ENCODE assay signal across 27 cellular contexts in genomic region chr13:41034862-41035261, GRCh38. TPM values are rescaled to one million over a fixed set of nuclear protein-coding genes. Genes with fewer than 3 reads are reported as not detected.
DNase-seq lines count a peak whose midpoint lies in the region; ATAC-seq, FAIRE-seq and TF ChIP-seq lines count a peak whose summit lies in the region.
"Had no signal": no experiment of that assay in that cellular context is flagged by ENCODE, and none has a peak within 500 bp of the region (broad histone marks: within the 10 kb centered on the region; RNA-seq: fewer than 3 reads in every experiment).

No MANE protein-coding gene starts in this region.

- DNase-seq in CD14-positive monocyte (ENCODE audit: low spot score) (no peak), GM12891 (ENCODE audit: insufficient read length, low spot score) (no peak), WTC11 (ENCODE audit: low spot score) (no peak), glomerular visceral epithelial cell (ENCODE audit: extremely low spot score) (peak; percentile 28)
- DNase-seq: activated CD4-positive, alpha-beta T cell treated with anti-CD3 and anti-CD28 coated beads for 48 hours; activated CD8-positive, alpha-beta memory T cell treated with anti-CD3 and anti-CD28 coated beads, Interleukin-2, amount 50 U/mL, for 48 hours; activated effector memory CD4-positive, alpha-beta T cell treated with Interleukin-2 at 50 U/mL for 16 hours; CD8-positive, alpha-beta memory T cell; DMS79; endodermal cell; mesenchymal stem cell; NCI-H1105 treated with DMSO at 0.1 percent for 48 hours; NCI-H748 treated with DMSO at 0.1 percent for 48 hours; occipital lobe; PC-3; SHP77 treated with DMSO at 0.1 percent for 48 hours; spleen; stimulated activated CD4-positive, alpha-beta T cell treated with anti-CD3 and anti-CD28 coated beads, Interleukin-4, amount 100 ng/mL, for 1 hour; stimulated activated naive CD8-positive, alpha-beta T cell treated with anti-CD3 and anti-CD28 coated beads, Interleukin-15, Interleukin-2, amounts not matched to agents 100 U/mL and 50 U/mL, for 24 hours; tibial artery had no signal

- H3K27ac Mint-ChIP-seq in CD14-positive monocyte, result peak overlapping the region; percentile 47 to 92 (median 85)
- H3K27ac Mint-ChIP-seq in WTC11, result 0 out of 2 replicates have a peak overlapping the region, but pooled peaks have one; percentile 52
- H3K27ac Mint-ChIP-seq: brain, endodermal cell had no signal

- ATAC-seq in WTC11 (no peak), GM18873 (IDR thresholded peaks at IDR 0.05; ENCODE audit: low FRiP score, unreplicated experiment) (no peak), GM21381 (IDR thresholded peaks at IDR 0.05; ENCODE audit: unreplicated experiment) (no peak), HG02798 (IDR thresholded peaks at IDR 0.05; ENCODE audit: poor library complexity, unreplicated experiment) (no peak), HG02884 (IDR thresholded peaks at IDR 0.05; ENCODE audit: unreplicated experiment) (no peak)
- ATAC-seq: PC-3; stimulated activated naive CD8-positive, alpha-beta T cell treated with anti-CD3 and anti-CD28 coated beads, Interleukin-15, Interleukin-2, amounts not matched to agents 100 U/mL and 50 U/mL, for 24 hours had no signal

- H3K9me3 Mint-ChIP-seq in CD14-positive monocyte (no peaks in the 10 kb centered on the region), WTC11 (peaks cover 9% of the 10 kb centered on the region)
- H3K9me3 Mint-ChIP-seq: CD8-positive, alpha-beta memory T cell had no signal

- no peak for TF ChIP-seq POLR2A in GM12891 (IDR thresholded peaks at IDR 0.05; ENCODE audit: low read depth, low read length)

- CTCF ChIA-PET in WTC11 (lab: Charles Lee), result no interaction called here

- H3K4me3 Mint-ChIP-seq in CD14-positive monocyte (peak overlapping the region in 1 of 2 donors; percentile 5), WTC11 (no peak overlapping the region)
- H3K4me3 Mint-ChIP-seq: brain; CD8-positive, alpha-beta memory T cell; endodermal cell had no signal

- FAIRE-seq in GM12891 (lab: Jason Lieb, UNC), result peak; percentile 59
- FAIRE-seq: colon, GM12892 had no signal

- TF ChIP-seq CTCF in CD14-positive monocyte (IDR thresholded peaks at IDR 0.05) (no peak), WTC11 (IDR thresholded peaks at IDR 0.05) (no peak)

- H3K36me3 Mint-ChIP-seq in CD14-positive monocyte (peaks cover 6 to 10% of the 10 kb centered on the region in 2 donors), WTC11 (peaks cover 2% of the 10 kb centered on the region; the same call in 1 of the 2 replicates)

- H3K4me1 Mint-ChIP-seq in CD14-positive monocyte (peaks cover 28% of the 10 kb centered on the region), WTC11 (peaks cover 9% of the 10 kb centered on the region)
- H3K4me1 Mint-ChIP-seq: brain, endodermal cell had no signal

- intact Hi-C loops in CD14-positive monocyte (cut with micrococcal nuclease), result no loop called here

- H3K27me3 Mint-ChIP-seq in CD14-positive monocyte (ENCODE audit: low read depth in 3 of 3) (no peaks in the 10 kb centered on the region), WTC11 (ENCODE audit: low read depth) (no peaks in the 10 kb centered on the region)
- H3K27me3 Mint-ChIP-seq: brain; CD8-positive, alpha-beta memory T cell had no signal

- POLR2A ChIA-PET in WTC11 (lab: Charles Lee), result no interaction called here

TF ChIP-seq in GM12891, 5 proteins besides CTCF, POLR2A, EP300 and RAD21:
- TF ChIP-seq POU2F2 (IDR thresholded peaks at IDR 0.05; ENCODE audit: low read depth, low read length), result no peak
- peak; percentile 49; the same call in 1 of the 2 replicates for TF ChIP-seq SPI1 (IDR thresholded peaks at IDR 0.05; ENCODE audit: low read depth, low read length)

TF ChIP-seq in WTC11, 78 proteins besides CTCF, POLR2A, EP300 and RAD21:
- TF ChIP-seq PREB (CRISPR knock-in tag; IDR thresholded peaks at IDR 0.05; ENCODE audit: borderline replicate concordance), result no peak
- no peak for TF ChIP-seq TEAD4 (CRISPR knock-in tag; IDR thresholded peaks at IDR 0.05)
- TF ChIP-seq FOXJ3 (CRISPR knock-in tag; IDR thresholded peaks at IDR 0.05; ENCODE audit: borderline replicate concordance), result no peak
- TF ChIP-seq GTF2I (CRISPR knock-in tag; conservative IDR thresholded peaks at IDR 0.05), result no peak

RNA-seq across cellular contexts. Expression of gene ELF1, which starts 15.7 kb away (rescaled TPM):
- 10 to 100 TPM; 83.3 TPM for polyA plus RNA-seq in CD14-positive monocyte
- 30.2 TPM for polyA plus RNA-seq in GM12891 (2012; ENCODE audit: low read depth, missing spikeins)
- total RNA-seq in WTC11 (2021), result 17.4 to 19.3 TPM (median 18.7 TPM) in 3 replicates

RNA-seq across cellular contexts. Expression of gene WBP4, which starts 26.4 kb away (rescaled TPM):
- 1 to 10 TPM; 2.8 to 3.8 TPM for polyA plus RNA-seq in CD14-positive monocyte
- 12.1 TPM for polyA plus RNA-seq in GM12891 (2012; ENCODE audit: low read depth, missing spikeins)
- total RNA-seq in WTC11 (2021), result 9.6 to 10.5 TPM (median 10.2 TPM) in 3 replicates
